ENCODE assay signal across 16 cellular contexts in the genomic region with DNA sequence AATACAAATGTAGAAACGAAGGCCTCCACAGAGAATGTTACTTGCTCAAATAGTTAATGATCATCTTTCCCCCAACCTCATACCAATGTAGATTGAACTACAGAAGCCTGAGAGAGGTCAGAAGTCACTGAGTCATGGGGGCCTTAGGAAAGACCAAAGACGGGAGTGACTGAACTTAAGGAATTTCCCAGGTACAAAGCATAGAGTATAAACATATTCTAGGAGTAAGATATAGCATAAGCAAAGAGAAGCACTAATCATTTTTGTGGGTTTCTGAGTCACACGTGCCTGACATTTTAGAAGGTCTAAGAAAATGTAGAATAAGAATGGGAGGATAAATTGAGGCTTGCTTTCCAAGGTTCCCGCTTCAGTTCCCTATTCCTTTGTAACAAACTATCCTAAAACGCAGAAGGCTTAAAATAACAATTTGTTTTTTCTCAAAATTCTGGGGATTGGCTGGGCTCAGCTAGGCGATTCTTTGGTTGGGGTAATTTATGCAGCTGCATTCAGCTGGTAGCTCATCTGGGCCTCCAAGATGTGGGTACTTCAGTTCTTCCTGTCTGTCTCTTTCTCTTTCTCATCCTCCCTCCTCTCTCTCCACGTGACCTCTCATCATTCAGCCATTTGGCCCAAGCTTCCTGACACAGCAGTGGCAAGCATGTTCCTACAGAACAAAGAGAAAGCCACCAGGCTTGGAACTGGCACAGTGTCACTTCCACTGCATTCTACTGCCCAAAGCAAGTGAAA.
A peak's percentile ranks its signal among the peaks of the same experiment; 100 is the strongest.
DNase-seq lines count a peak whose midpoint lies in the region; ATAC-seq, FAIRE-seq and TF ChIP-seq lines count a peak whose summit lies in the region.
"Had no signal": no experiment of that assay in that cellular context is flagged by ENCODE, and none has a peak within 500 bp of the region (broad histone marks: within the 10 kb centered on the region; RNA-seq: fewer than 3 reads in every experiment).

No MANE protein-coding gene starts in this region.

- no peak overlapping the region for H3K27ac ChIP-seq in CD8-positive, alpha-beta T cell (ENCODE audit: low read depth, low read length)
- H3K27ac ChIP-seq in suprapubic skin: no peak overlapping the region
- H3K27ac ChIP-seq: thyroid gland had no signal

- peaks cover 17% of the 10 kb centered on the region for H3K4me1 ChIP-seq in CD8-positive, alpha-beta T cell (ENCODE audit: insufficient read depth, low read length)
- peaks cover 4% of the 10 kb centered on the region for H3K4me1 ChIP-seq in suprapubic skin
- H3K4me1 ChIP-seq: thyroid gland had no signal

- peak overlapping the region; percentile 38 for H3K27ac Mint-ChIP-seq in CD8-positive, alpha-beta T cell
- peak overlapping the region; percentile 90 for H3K27ac Mint-ChIP-seq in activated naive CD8-positive, alpha-beta T cell
- H3K27ac Mint-ChIP-seq: nephron progenitor cell had no signal

- POLR2A ChIA-PET in CD8-positive, alpha-beta T cell (lab: Charles Lee): interaction anchor here (0.7 kb wide), 1 partner anchor 22 kb away, joined by 3 read pairs; no protein-coding TSS in a partner anchor

- intact Hi-C loops in CD8-positive, alpha-beta T cell (cut with DNase I, micrococcal nuclease): no loop called here

- peaks cover 73% of the 10 kb centered on the region for H3K4me1 Mint-ChIP-seq in CD8-positive, alpha-beta T cell (ENCODE audit: low read depth)
- H3K4me1 Mint-ChIP-seq in activated naive CD8-positive, alpha-beta T cell (ENCODE audit: low read depth): peaks cover 86% of the 10 kb centered on the region

- H3K36me3 Mint-ChIP-seq in CD8-positive, alpha-beta T cell: peaks cover 67% of the 10 kb centered on the region
- H3K36me3 Mint-ChIP-seq in activated naive CD8-positive, alpha-beta T cell: peaks cover 36% of the 10 kb centered on the region

- no peak overlapping the region for H3K4me3 ChIP-seq in CD8-positive, alpha-beta T cell (ENCODE audit: low read depth, low read length)
- H3K4me3 ChIP-seq in suprapubic skin: no peak overlapping the region
- no peak overlapping the region for H3K4me3 ChIP-seq in foreskin fibroblast (ENCODE audit: low read depth in 1 of 2, low read length in 2 of 2)
- H3K4me3 ChIP-seq: thyroid gland had no signal

- TF ChIP-seq CTCF in CD8-positive, alpha-beta T cell (IDR thresholded peaks at IDR 0.05): no peak
- TF ChIP-seq CTCF in suprapubic skin (IDR thresholded peaks at IDR 0.05) (no peak), foreskin fibroblast (IDR thresholded peaks at IDR 0.05; ENCODE audit: low read depth, low read length) (no peak)

- no peak for ATAC-seq in CD8-positive, alpha-beta T cell
- ATAC-seq: left cardiac atrium had no signal

- no peaks in the 10 kb centered on the region for H3K9me3 Mint-ChIP-seq in CD8-positive, alpha-beta T cell
- no peaks in the 10 kb centered on the region for H3K9me3 Mint-ChIP-seq in activated naive CD8-positive, alpha-beta T cell (ENCODE audit: low read depth)

- WGBS in suprapubic skin: 95% methylated on average over 7 of the region's 7 CpGs

- TF ChIP-seq POLR2A in suprapubic skin (IDR thresholded peaks at IDR 0.05): no peak

- no peak for DNase-seq in CD8-positive, alpha-beta T cell
- no peak for DNase-seq in GM19239 (ENCODE audit: insufficient read length, low spot score)
- DNase-seq in kidney tubule cell (ENCODE audit: low spot score): peak; percentile 97
- no peak for DNase-seq in NCI-H1092 (lab: John Stamatoyannopoulos, UW)
- DNase-seq in suprapubic skin (ENCODE audit: low spot score in 2 of 2): no peak
- DNase-seq in mucosa of gallbladder (ENCODE audit: low spot score): no peak
- DNase-seq in foreskin fibroblast: no peak
- DNase-seq: activated CD4-positive, CD25-positive, alpha-beta regulatory T cell; Caco-2; glutamatergic neuron; left cardiac atrium; NCI-H1694 treated with DMSO at 0.1 percent for 48 hours; NCI-H82; nephron progenitor cell; thyroid gland had no signal

- no peaks in the 10 kb centered on the region for H3K27me3 Mint-ChIP-seq in CD8-positive, alpha-beta T cell (ENCODE audit: low read depth)
- no peaks in the 10 kb centered on the region for H3K27me3 Mint-ChIP-seq in activated naive CD8-positive, alpha-beta T cell

- CTCF ChIA-PET in CD8-positive, alpha-beta T cell (lab: Charles Lee): no interaction called here

- no peaks in the 10 kb centered on the region for H3K9me3 ChIP-seq in CD8-positive, alpha-beta T cell (ENCODE audit: low read length)
- H3K9me3 ChIP-seq in suprapubic skin: no peaks in the 10 kb centered on the region
- H3K9me3 ChIP-seq: thyroid gland had no signal

- TF ChIP-seq EP300 in suprapubic skin (IDR thresholded peaks at IDR 0.05): no peak

- H3K27me3 ChIP-seq in CD8-positive, alpha-beta T cell (ENCODE audit: insufficient read depth, low read length): no peaks in the 10 kb centered on the region
- H3K27me3 ChIP-seq in suprapubic skin: no peaks in the 10 kb centered on the region
- H3K27me3 ChIP-seq: thyroid gland had no signal

- peak; percentile 11 for FAIRE-seq in GM19239 (lab: Jason Lieb, UNC)

- H3K4me3 Mint-ChIP-seq in CD8-positive, alpha-beta T cell: no peak overlapping the region
- H3K4me3 Mint-ChIP-seq in activated naive CD8-positive, alpha-beta T cell: peak overlapping the region; percentile 52
- H3K4me3 Mint-ChIP-seq: nephron progenitor cell had no signal

- H3K36me3 ChIP-seq in CD8-positive, alpha-beta T cell (ENCODE audit: insufficient read depth, low read length): no peaks in the 10 kb centered on the region
- H3K36me3 ChIP-seq in suprapubic skin: no peaks in the 10 kb centered on the region
- H3K36me3 ChIP-seq: thyroid gland had no signal
